Comparison of ENCODE assay signal across 17 cellular contexts in the genomic region with DNA sequence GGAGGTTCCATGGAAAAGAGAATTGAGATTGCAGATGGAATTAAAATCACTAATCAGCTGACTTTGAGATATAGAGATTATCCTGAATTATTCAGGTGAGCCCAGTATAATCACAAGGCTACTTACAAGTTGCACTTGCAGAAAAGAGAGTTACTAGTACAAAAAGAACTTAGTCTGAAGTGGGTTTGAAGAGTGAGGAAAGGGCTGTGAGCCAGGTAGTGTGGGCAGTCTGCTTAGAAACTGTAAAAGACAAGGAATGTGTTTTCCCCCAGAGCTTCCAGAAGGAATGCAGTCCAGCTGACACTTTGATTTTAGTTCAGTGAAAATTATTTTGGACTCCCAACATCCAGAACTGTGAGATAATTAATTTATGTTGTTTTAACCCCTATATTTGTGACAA.
DNase-seq lines count a peak whose midpoint lies in the region; ATAC-seq, FAIRE-seq and TF ChIP-seq lines count a peak whose summit lies in the region.
"Had no signal": no experiment of that assay in that cellular context is flagged by ENCODE, and none has a peak within 500 bp of the region (broad histone marks: within the 10 kb centered on the region; RNA-seq: fewer than 3 reads in every experiment).

No MANE protein-coding gene starts in this region.

- no peaks in the 10 kb centered on the region for H3K4me1 ChIP-seq in mammary epithelial cell (ENCODE audit: insufficient read depth, low read length)
- H3K4me1 ChIP-seq: BLaER1 treated with 17β-estradiol and CSF1 and Interleukin-3, amounts not matched to agents 10 nM and 100 nM; HAP-1 had no signal

- in situ Hi-C loops in mammary epithelial cell (cut with MboI; ENCODE audit: low sequenced_read_pairs in 2 of 2), result no loop called here

- no peaks in the 10 kb centered on the region for H3K36me3 ChIP-seq in mammary epithelial cell (ENCODE audit: insufficient read depth, low read length)
- H3K36me3 ChIP-seq: BLaER1 treated with 17β-estradiol and CSF1 and Interleukin-3, amounts not matched to agents 10 nM and 100 nM; HAP-1 had no signal

- no peak overlapping the region for H3K4me3 ChIP-seq in fibroblast of the aortic adventitia (ENCODE audit: low read depth, low read length)
- H3K4me3 ChIP-seq in mammary epithelial cell (replicated peaks in 1 of 3; ENCODE audit: insufficient read depth in 1 of 3, low read depth in 2 of 3, low read length in 3 of 3), result no peak overlapping the region
- H3K4me3 ChIP-seq: BLaER1 treated with 17β-estradiol and CSF1 and Interleukin-3, amounts not matched to agents 10 nM and 100 nM; HAP-1 had no signal

- no TSS peak for BruUV-seq in mammary epithelial cell (replicated peaks; lab: Mats Ljungman, UMichigan)

- dilution Hi-C loops in mammary epithelial cell (cut with HindIII; ENCODE audit: low sequenced_read_pairs), result no loop called here

- no peak overlapping the region for H3K4me2 ChIP-seq in mammary epithelial cell (ENCODE audit: insufficient read depth, low read depth, low read length)
- H3K4me2 ChIP-seq: BLaER1 treated with 17β-estradiol and CSF1 and Interleukin-3, amounts not matched to agents 10 nM and 100 nM had no signal

- FAIRE-seq in H54 (lab: Jason Lieb, UNC), result peak; percentile 52
- FAIRE-seq: H1, HepG2, HTR-8/SVneo had no signal

- no peaks in the 10 kb centered on the region for H3K79me2 ChIP-seq in mammary epithelial cell (ENCODE audit: insufficient read depth, low read length)

- ATAC-seq in HG02610 (IDR thresholded peaks at IDR 0.05; ENCODE audit: unreplicated experiment), result no peak
- ATAC-seq: CD8-positive, alpha-beta T cell; HepG2 had no signal

- H3K27me3 ChIP-seq in mammary epithelial cell (ENCODE audit: insufficient read depth, low read length), result no peaks in the 10 kb centered on the region
- H3K27me3 ChIP-seq: BLaER1 treated with 17β-estradiol and CSF1 and Interleukin-3, amounts not matched to agents 10 nM and 100 nM had no signal

- H4K20me1 ChIP-seq in mammary epithelial cell (ENCODE audit: insufficient read depth, low read length), result no peaks in the 10 kb centered on the region
- H4K20me1 ChIP-seq: BLaER1 treated with 17β-estradiol and CSF1 and Interleukin-3, amounts not matched to agents 10 nM and 100 nM had no signal

- CTCF ChIA-PET in mammary epithelial cell (lab: Charles Lee; ENCODE audit: low non-redundant PET), result no interaction called here

- H3K9me3 ChIP-seq in mammary epithelial cell (replicated peaks; ENCODE audit: insufficient read depth, low read length), result no peaks in the 10 kb centered on the region
- H3K9me3 ChIP-seq: BLaER1 treated with 17β-estradiol and CSF1 and Interleukin-3, amounts not matched to agents 10 nM and 100 nM; HAP-1 had no signal

- H3K27ac ChIP-seq in mammary epithelial cell (ENCODE audit: insufficient read depth, low read depth, low read length), result no peak overlapping the region
- H3K27ac ChIP-seq: BLaER1 treated with 17β-estradiol and CSF1 and Interleukin-3, amounts not matched to agents 10 nM and 100 nM had no signal

- no peak for TF ChIP-seq POLR2A in H54 (IDR thresholded peaks at IDR 0.05; ENCODE audit: low read depth, low read length)

- intact Hi-C loops in mammary epithelial cell (cut with micrococcal nuclease), result no loop called here

- TF ChIP-seq CTCF in fibroblast of the aortic adventitia (IDR thresholded peaks at IDR 0.05; ENCODE audit: insufficient read depth, low read length), result no peak
- TF ChIP-seq CTCF in mammary epithelial cell (conservative IDR thresholded peaks at IDR 0.05 in 1 of 2, IDR thresholded peaks at IDR 0.05 in 1 of 2; ENCODE audit: extremely low read depth in 1 of 2, insufficient read depth in 1 of 2, low read depth in 1 of 2, low read length in 2 of 2), result no peak

- H2AFZ ChIP-seq in mammary epithelial cell (ENCODE audit: low read depth, low read length), result no peak overlapping the region

- no peak overlapping the region for H3K9ac ChIP-seq in mammary epithelial cell (ENCODE audit: insufficient read depth, low read length)
- H3K9ac ChIP-seq: BLaER1 treated with 17β-estradiol and CSF1 and Interleukin-3, amounts not matched to agents 10 nM and 100 nM had no signal

- DNase-seq in GM03348 (ENCODE audit: low spot score) (peak; percentile 15), H54 (ENCODE audit: insufficient read length, low spot score) (no peak), astrocyte of the hippocampus (ENCODE audit: low read depth, low spot score) (peak; percentile 68), fibroblast of the aortic adventitia (ENCODE audit: low read depth) (peak; percentile 3), mammary epithelial cell (no peak), DMS53 (lab: John Stamatoyannopoulos, UW) (no peak)
- no peak for DNase-seq in stimulated activated CD4-positive, alpha-beta T cell treated with anti-CD3 and anti-CD28 coated beads, Interleukin-4, amount 100 ng/mL, for 1 hour
- DNase-seq: Calu3; CD8-positive, alpha-beta T cell; GDM1; KBM-7 had no signal

Comparison
In these comparisons a context has a peak if more than half of its experiments do, and no peak if none do; other contexts are left out.
1. DNase-seq: peak in GM03348 (single experiment), astrocyte of the hippocampus (single experiment) and fibroblast of the aortic adventitia (single experiment); none in H54 (single experiment), stimulated activated CD4-positive, alpha-beta T cell treated with anti-CD3 and anti-CD28 coated beads, Interleukin-4, amount 100 ng/mL, for 1 hour (single experiment), mammary epithelial cell (single experiment) and DMS53 (single experiment).